ENCODE assay signal across 7 cellular contexts in genomic region chr6:114017146-114017545, GRCh38. TPM values are rescaled to one million over a fixed set of nuclear protein-coding genes. Genes with fewer than 3 reads are reported as not detected.
DNase-seq lines count a peak whose midpoint lies in the region; FAIRE-seq and TF ChIP-seq lines count a peak whose summit lies in the region.
"Not testable (repeated sequence)": the region's sequence is repeated elsewhere in the genome, so short reads cannot be mapped to it uniquely, and the experiment has no call there.

No MANE protein-coding gene starts in this region.

- not testable (repeated sequence) for H3K79me2 ChIP-seq in mammary epithelial cell (ENCODE audit: insufficient read depth, low read length)

- H3K36me3 ChIP-seq in mammary epithelial cell (ENCODE audit: insufficient read depth, low read length): not testable (repeated sequence)

- H2AFZ ChIP-seq in mammary epithelial cell (ENCODE audit: low read depth, low read length): not testable (repeated sequence)

- H4K20me1 ChIP-seq in mammary epithelial cell (ENCODE audit: insufficient read depth, low read length): not testable (repeated sequence)

- not testable (repeated sequence) for H3K9me3 ChIP-seq in mammary epithelial cell (replicated peaks; ENCODE audit: insufficient read depth, low read length)

- not testable (repeated sequence) for BruUV-seq in mammary epithelial cell (replicated peaks; lab: Mats Ljungman, UMichigan)

- CTCF ChIA-PET in mammary epithelial cell (lab: Charles Lee; ENCODE audit: low non-redundant PET): not testable (repeated sequence)

- H3K27me3 ChIP-seq in mammary epithelial cell (ENCODE audit: insufficient read depth, low read length): not testable (repeated sequence)

- H3K4me2 ChIP-seq in mammary epithelial cell (ENCODE audit: insufficient read depth, low read depth, low read length): not testable (repeated sequence)

- DNase-seq in Daoy (ENCODE audit: low read depth) (peak; percentile 72), HT1080 (ENCODE audit: low read depth) (peak; percentile 85), RCC 7860 (ENCODE audit: low spot score) (peak; percentile 69), SW480 (ENCODE audit: low spot score) (peak; percentile 62), mammary epithelial cell (peak; percentile 70), iris pigment epithelial cell (ENCODE audit: low read depth) (peak; percentile 11), myocyte (ENCODE audit: low read depth) (peak; percentile 93)

- not testable (repeated sequence) for H3K9ac ChIP-seq in mammary epithelial cell (ENCODE audit: insufficient read depth, low read length)

- in situ Hi-C loops in mammary epithelial cell (cut with MboI; ENCODE audit: low sequenced_read_pairs in 2 of 2): not testable (repeated sequence)

- intact Hi-C loops in mammary epithelial cell (cut with micrococcal nuclease): not testable (repeated sequence)

- H3K4me3 ChIP-seq in mammary epithelial cell (replicated peaks in 1 of 3; ENCODE audit: insufficient read depth in 1 of 3, low read depth in 2 of 3, low read length in 3 of 3): not testable (repeated sequence)

- H3K4me1 ChIP-seq in mammary epithelial cell (ENCODE audit: insufficient read depth, low read length): not testable (repeated sequence)

- WGBS in mammary epithelial cell (ENCODE audit: low coverage, missing lambda C conversion rate): 91% methylated on average over 6 of the region's 6 CpGs

- FAIRE-seq in RCC 7860 (lab: Jason Lieb, UNC): peak; percentile 41

- not testable (repeated sequence) for H3K27ac ChIP-seq in mammary epithelial cell (ENCODE audit: insufficient read depth, low read depth, low read length)

- TF ChIP-seq CTCF in mammary epithelial cell (conservative IDR thresholded peaks at IDR 0.05 in 1 of 2, IDR thresholded peaks at IDR 0.05 in 1 of 2; ENCODE audit: extremely low read depth in 1 of 2, insufficient read depth in 1 of 2, low read depth in 1 of 2, low read length in 2 of 2): not testable (repeated sequence)

- dilution Hi-C loops in mammary epithelial cell (cut with HindIII; ENCODE audit: low sequenced_read_pairs): not testable (repeated sequence)

RNA-seq across cellular contexts. Expression of gene HDAC2, which starts 46.2 kb away (rescaled TPM):
- 88.5 and 89.5 TPM in 2 replicates for total RNA-seq in Daoy (2014; rRNA removed; shearing (Covaris generic))
- 78.9 and 121 TPM in 2 replicates for total RNA-seq in HT1080 (2014; rRNA removed; shearing (Covaris generic))
- polyA plus RNA-seq in HT1080 (2015; cell fraction: cytosol; rRNA removed): 190 and 231 TPM in 2 replicates
- polyA plus RNA-seq in HT1080 (2015; cell fraction: nucleus; rRNA removed): 274 and 326 TPM in 2 replicates
- 100 to 1,000 TPM in 1 of 2 donors, 10 to 100 TPM in 1; 56.7 to 105 TPM for total RNA-seq in mammary epithelial cell
- 120 TPM for polyA plus RNA-seq in mammary epithelial cell
- polyA minus RNA-seq in mammary epithelial cell: 83.4 TPM
- total RNA-seq in myocyte: 59.6 and 67.4 TPM in 2 replicates
- 84.5 TPM for polyA plus RNA-seq in myocyte (2012)

Comparison
In these comparisons a context has a peak if more than half of its experiments do, and no peak if none do; other contexts are left out.
1. DNase-seq: peak in every context shown above with its lines; median percentile 93 in myocyte; 85 in HT1080; 72 in Daoy; 70 in mammary epithelial cell; 69 in RCC 7860; 62 in SW480; 11 in iris pigment epithelial cell.